ENCODE assay signal across 23 cellular contexts in the genomic region with DNA sequence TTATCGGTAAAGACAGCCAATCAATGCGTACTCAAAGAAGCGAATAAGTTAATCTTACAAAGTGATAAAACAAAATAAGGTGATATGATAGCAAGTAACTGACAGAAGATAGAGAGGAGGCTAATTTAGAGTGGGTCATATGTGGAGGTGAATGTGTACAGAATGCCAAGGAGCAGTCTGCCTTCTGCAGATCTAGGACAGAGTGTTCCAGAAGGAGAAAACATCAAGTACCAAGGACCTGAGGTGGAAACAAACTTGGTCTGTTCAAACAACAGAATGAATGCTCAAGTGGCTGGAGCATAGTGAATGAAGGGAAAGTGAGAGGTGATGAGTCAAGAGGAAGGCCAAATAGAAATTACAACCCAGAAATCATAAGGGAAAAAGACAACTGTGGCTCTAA.
DNase-seq lines count a peak whose midpoint lies in the region; ATAC-seq, FAIRE-seq and TF ChIP-seq lines count a peak whose summit lies in the region.
"Had no signal": no experiment of that assay in that cellular context is flagged by ENCODE, and none has a peak within 500 bp of the region (broad histone marks: within the 10 kb centered on the region; RNA-seq: fewer than 3 reads in every experiment).

No MANE protein-coding gene starts in this region.

- H3K27ac Mint-ChIP-seq in natural killer cell treated with Interleukin-12 subunit alpha and Interleukin-12 subunit beta and Interleukin-15 and Interleukin-18, amount 100 ng/mL, for 72 hours: no peak overlapping the region
- H3K27ac Mint-ChIP-seq: CD4-positive, alpha-beta T cell; CD8-positive, alpha-beta T cell had no signal

- FAIRE-seq in HTR-8/SVneo (lab: Jason Lieb, UNC): peak; percentile 67
- FAIRE-seq in urothelium cell line (lab: Jason Lieb, UNC): peak; percentile 65
- FAIRE-seq: A204.1, D721Med, G401.6, GM12891, GM19239 had no signal

- intact Hi-C loops in left lung (cut with DNase I) (no loop called here), thyroid gland (cut with DNase I) (no loop called here)

- TF ChIP-seq CTCF in left lung (IDR thresholded peaks at IDR 0.05) (no peak), thyroid gland (IDR thresholded peaks at IDR 0.05) (no peak)

- H3K27me3 ChIP-seq in left lung: no peaks in the 10 kb centered on the region
- H3K27me3 ChIP-seq in thyroid gland: no peaks in the 10 kb centered on the region
- H3K27me3 ChIP-seq: BE2C, BLaER1 had no signal

- H3K27ac ChIP-seq in left lung (no peak overlapping the region), thyroid gland (peak overlapping the region in 2 of 3 donors; percentile 19 to 39)
- H3K27ac ChIP-seq: BLaER1 had no signal

- H3K9me3 ChIP-seq in left lung (no peaks in the 10 kb centered on the region), thyroid gland (no peaks in the 10 kb centered on the region)
- H3K9me3 ChIP-seq: BE2C, BLaER1, Caco-2 had no signal

- DNase-seq in HTR-8/SVneo (ENCODE audit: insufficient read length, low spot score) (no peak), left lung (no peak), thyroid gland (peak in 1 of 2 donors; percentile 16), urothelium cell line (ENCODE audit: low spot score) (no peak), NCI-H2081 (lab: John Stamatoyannopoulos, UW) (no peak), occipital lobe (lab: John Stamatoyannopoulos, UW) (no peak)
- no peak for DNase-seq in natural killer cell treated with Interleukin-12 subunit alpha and Interleukin-12 subunit beta and Interleukin-15 and Interleukin-18, amount 100 ng/mL, for 72 hours (ENCODE audit: low spot score)
- DNase-seq: 8988T; ACHN; BE2C; C1 segment of cervical spinal cord; Caco-2; CD4-positive, alpha-beta T cell; CD8-positive, alpha-beta T cell; DMS79 treated with DMSO at 0.1 percent for 48 hours; GF-D8 had no signal

- H3K36me3 ChIP-seq in left lung (no peaks in the 10 kb centered on the region), thyroid gland (no peaks in the 10 kb centered on the region)
- H3K36me3 ChIP-seq: BE2C, BLaER1 had no signal

- peaks cover 4% of the 10 kb centered on the region for H3K9me3 Mint-ChIP-seq in natural killer cell treated with Interleukin-12 subunit alpha and Interleukin-12 subunit beta and Interleukin-15 and Interleukin-18, amount 100 ng/mL, for 72 hours

- no peaks in the 10 kb centered on the region for H3K4me1 Mint-ChIP-seq in natural killer cell treated with Interleukin-12 subunit alpha and Interleukin-12 subunit beta and Interleukin-15 and Interleukin-18, amount 100 ng/mL, for 72 hours (ENCODE audit: low read depth in 2 of 2)
- H3K4me1 Mint-ChIP-seq: CD14-positive monocyte had no signal

- no peaks in the 10 kb centered on the region for H3K36me3 Mint-ChIP-seq in natural killer cell treated with Interleukin-12 subunit alpha and Interleukin-12 subunit beta and Interleukin-15 and Interleukin-18, amount 100 ng/mL, for 72 hours
- H3K36me3 Mint-ChIP-seq: CD14-positive monocyte; CD8-positive, alpha-beta T cell had no signal

- H3K4me3 ChIP-seq in left lung: no peak overlapping the region
- H3K4me3 ChIP-seq in thyroid gland (replicated peaks in 1 of 3): no peak overlapping the region
- H3K4me3 ChIP-seq: BLaER1 had no signal

- H3K27me3 Mint-ChIP-seq in natural killer cell treated with Interleukin-12 subunit alpha and Interleukin-12 subunit beta and Interleukin-15 and Interleukin-18, amount 100 ng/mL, for 72 hours: no peaks in the 10 kb centered on the region

- WGBS in thyroid gland, 2 donors: 96 to 97% methylated on average over 3 of the region's 3 CpGs

- TF ChIP-seq POLR2A in thyroid gland (IDR thresholded peaks at IDR 0.05): no peak

- no peak overlapping the region for H3K4me3 Mint-ChIP-seq in natural killer cell treated with Interleukin-12 subunit alpha and Interleukin-12 subunit beta and Interleukin-15 and Interleukin-18, amount 100 ng/mL, for 72 hours
- H3K4me3 Mint-ChIP-seq: CD14-positive monocyte; CD4-positive, alpha-beta T cell; CD8-positive, alpha-beta T cell had no signal

- H3K4me1 ChIP-seq in left lung (no peaks in the 10 kb centered on the region), thyroid gland (peaks cover 13 to 26% of the 10 kb centered on the region in 2 donors)
- H3K4me1 ChIP-seq: BE2C, Caco-2 had no signal

- peak; percentile 26 for ATAC-seq in left lung
- ATAC-seq in natural killer cell treated with Interleukin-12 subunit alpha and Interleukin-12 subunit beta and Interleukin-15 and Interleukin-18, amount 100 ng/mL, for 72 hours: no peak
- ATAC-seq: CD8-positive, alpha-beta T cell had no signal

Comparison
In these comparisons a context has a peak if more than half of its experiments do, and no peak if none do; other contexts are left out.
1. H3K27ac ChIP-seq: peak in thyroid gland (2 of 3); none in left lung (0 of 2).